24 cellular contexts compared by ENCODE assay signal in genomic region chr1:63793741-63794240, GRCh38. TPM values are rescaled to one million over a fixed set of nuclear protein-coding genes. Genes with fewer than 3 reads are reported as not detected.
DNase-seq lines count a peak whose midpoint lies in the region; ATAC-seq and TF ChIP-seq lines count a peak whose summit lies in the region.
"Had no signal": no experiment of that assay in that cellular context is flagged by ENCODE, and none has a peak within 500 bp of the region (broad histone marks: within the 10 kb centered on the region; RNA-seq: fewer than 3 reads in every experiment).

No MANE protein-coding gene starts in this region.

- no peak overlapping the region for H3K4me3 ChIP-seq in HUES48 (ENCODE audit: low read depth, low read length)
- no peak overlapping the region for H3K4me3 ChIP-seq in WERI-Rb-1 (ENCODE audit: low read depth, low read length)
- no peak overlapping the region for H3K4me3 ChIP-seq in iPS-20b (ENCODE audit: low read length)
- H3K4me3 ChIP-seq: BLaER1, HAP-1, PC-9, SJSA1 had no signal

- H3K9ac ChIP-seq in HUES48 (ENCODE audit: low read depth, low read length) (no peak overlapping the region), iPS-20b (ENCODE audit: low read depth, low read length) (0 out of 2 replicates have a peak overlapping the region, but pooled peaks have one; percentile 29)
- H3K9ac ChIP-seq: BLaER1 had no signal

- peak; percentile 59 for DNase-seq in WERI-Rb-1
- no peak for DNase-seq in progenitor cell of endocrine pancreas (ENCODE audit: low spot score, unreplicated experiment)
- no peak for DNase-seq in natural killer cell treated with Interleukin-12 subunit alpha and Interleukin-12 subunit beta and Interleukin-15 and Interleukin-18, amount 100 ng/mL, for 72 hours (ENCODE audit: low spot score)
- no peak for DNase-seq in KBM-7
- DNase-seq: CD4-positive, CD25-positive, alpha-beta regulatory T cell; HFFc6; Karpas-422; NCI-H1092; NCI-H1417 treated with DMSO at 0.1 percent for 48 hours; NCI-H1694 treated with DMSO at 0.1 percent for 48 hours; NCI-H2171 treated with DMSO at 0.1 percent for 48 hours; NCI-H345; NCI-H774; PC-9; Right ventricle myocardium superior; RPMI8226 had no signal

- peaks cover 97% of the 10 kb centered on the region for H3K4me1 ChIP-seq in HUES48 (ENCODE audit: control insufficient read depth, insufficient read depth, low read length)
- peaks cover 85% of the 10 kb centered on the region for H3K4me1 ChIP-seq in iPS-20b (ENCODE audit: insufficient read depth, low read length)
- H3K4me1 ChIP-seq: HAP-1 had no signal

- peak overlapping the region; percentile 88 for H3K27ac Mint-ChIP-seq in progenitor cell of endocrine pancreas
- no peak overlapping the region for H3K27ac Mint-ChIP-seq in natural killer cell treated with Interleukin-12 subunit alpha and Interleukin-12 subunit beta and Interleukin-15 and Interleukin-18, amount 100 ng/mL, for 72 hours
- H3K27ac Mint-ChIP-seq: CD4-positive, CD25-positive, alpha-beta regulatory T cell; HFFc6 had no signal

- ATAC-seq in HG02840 (IDR thresholded peaks at IDR 0.05; ENCODE audit: low FRiP score, unreplicated experiment), result no peak
- ATAC-seq in natural killer cell treated with Interleukin-12 subunit alpha and Interleukin-12 subunit beta and Interleukin-15 and Interleukin-18, amount 100 ng/mL, for 72 hours, result no peak
- ATAC-seq in GM21619 (IDR thresholded peaks at IDR 0.05; ENCODE audit: unreplicated experiment), result no peak

- H3K36me3 Mint-ChIP-seq in progenitor cell of endocrine pancreas (ENCODE audit: insufficient read depth), result peaks cover 8% of the 10 kb centered on the region
- no peaks in the 10 kb centered on the region for H3K36me3 Mint-ChIP-seq in natural killer cell treated with Interleukin-12 subunit alpha and Interleukin-12 subunit beta and Interleukin-15 and Interleukin-18, amount 100 ng/mL, for 72 hours
- H3K36me3 Mint-ChIP-seq: CD4-positive, CD25-positive, alpha-beta regulatory T cell had no signal

- H3K27me3 Mint-ChIP-seq in progenitor cell of endocrine pancreas, result no peaks in the 10 kb centered on the region
- peaks cover 21 to 33% of the 10 kb centered on the region in 2 donors for H3K27me3 Mint-ChIP-seq in natural killer cell treated with Interleukin-12 subunit alpha and Interleukin-12 subunit beta and Interleukin-15 and Interleukin-18, amount 100 ng/mL, for 72 hours

- H3K4me3 Mint-ChIP-seq in progenitor cell of endocrine pancreas (ENCODE audit: low read depth), result no peak overlapping the region
- no peak overlapping the region for H3K4me3 Mint-ChIP-seq in natural killer cell treated with Interleukin-12 subunit alpha and Interleukin-12 subunit beta and Interleukin-15 and Interleukin-18, amount 100 ng/mL, for 72 hours
- H3K4me3 Mint-ChIP-seq: CD4-positive, CD25-positive, alpha-beta regulatory T cell; HFFc6 had no signal

- H3K9me3 ChIP-seq in HUES48 (ENCODE audit: control insufficient read depth, insufficient read depth, low read length), result no peaks in the 10 kb centered on the region
- no peaks in the 10 kb centered on the region for H3K9me3 ChIP-seq in WERI-Rb-1 (ENCODE audit: severe bottlenecking)
- no peaks in the 10 kb centered on the region for H3K9me3 ChIP-seq in iPS-20b (ENCODE audit: insufficient read depth, low read depth, low read length)
- H3K9me3 ChIP-seq: BLaER1, HAP-1, SJSA1 had no signal

- peaks cover 3% of the 10 kb centered on the region; the same call in 1 of the 2 replicates for H3K36me3 ChIP-seq in HUES48 (ENCODE audit: control insufficient read depth, insufficient read depth, low read length)
- no peaks in the 10 kb centered on the region for H3K36me3 ChIP-seq in WERI-Rb-1
- peaks cover 13% of the 10 kb centered on the region; the same call in 1 of the 2 replicates for H3K36me3 ChIP-seq in iPS-20b (ENCODE audit: insufficient read depth, low read depth, low read length)
- H3K36me3 ChIP-seq: BLaER1, HAP-1 had no signal

- H3K9me3 Mint-ChIP-seq in progenitor cell of endocrine pancreas (ENCODE audit: low read depth), result no peaks in the 10 kb centered on the region
- H3K9me3 Mint-ChIP-seq in natural killer cell treated with Interleukin-12 subunit alpha and Interleukin-12 subunit beta and Interleukin-15 and Interleukin-18, amount 100 ng/mL, for 72 hours, result no peaks in the 10 kb centered on the region
- H3K9me3 Mint-ChIP-seq: HFFc6 had no signal

- H3K27ac ChIP-seq in HUES48 (ENCODE audit: low read depth, low read length) (peak overlapping the region; percentile 86), WERI-Rb-1 (peak overlapping the region; percentile 19; the same call in 1 of the 2 replicates), iPS-20b (ENCODE audit: low read length) (no peak overlapping the region)
- H3K27ac ChIP-seq: BLaER1, PC-9, SJSA1 had no signal

- peaks cover 57% of the 10 kb centered on the region for H3K4me1 Mint-ChIP-seq in progenitor cell of endocrine pancreas (ENCODE audit: low read depth)
- H3K4me1 Mint-ChIP-seq in natural killer cell treated with Interleukin-12 subunit alpha and Interleukin-12 subunit beta and Interleukin-15 and Interleukin-18, amount 100 ng/mL, for 72 hours (ENCODE audit: low read depth in 2 of 2), result no peaks in the 10 kb centered on the region
- H3K4me1 Mint-ChIP-seq: CD4-positive, CD25-positive, alpha-beta regulatory T cell had no signal

- H3K27me3 ChIP-seq in HUES48 (ENCODE audit: control insufficient read depth, insufficient read depth, low read length) (no peaks in the 10 kb centered on the region), WERI-Rb-1 (ENCODE audit: insufficient read depth, low read depth, severe bottlenecking) (no peaks in the 10 kb centered on the region), iPS-20b (ENCODE audit: insufficient read depth, low read length) (no peaks in the 10 kb centered on the region)
- H3K27me3 ChIP-seq: BLaER1, SJSA1 had no signal

- no peak for TF ChIP-seq CTCF in WERI-Rb-1 (IDR thresholded peaks at IDR 0.05; ENCODE audit: low read depth, low read length)
- TF ChIP-seq CTCF in progenitor cell of endocrine pancreas (IDR thresholded peaks at IDR 0.05; ENCODE audit: unreplicated experiment), result no peak

- in situ Hi-C loops in KBM-7 (cut with MboI; ENCODE audit: low pct_unique_long_range_greater_than_20kb, low sequenced_read_pairs), result no loop called here

RNA-seq across cellular contexts. Expression of gene ROR1, which starts 20.0 kb away (rescaled TPM):
- total RNA-seq in progenitor cell of endocrine pancreas, result 61.3 and 63.8 TPM in 2 replicates
- under 1 TPM in 1 of 2 donors, not detected in 1; 0.38 TPM for total RNA-seq in natural killer cell treated with Interleukin-12 subunit alpha and Interleukin-12 subunit beta and Interleukin-15 and Interleukin-18, amount 100 ng/mL, for 72 hours
- total RNA-seq: CD4-positive, CD25-positive, alpha-beta regulatory T cell; G401 had no signal

Comparison
In these comparisons a context has a peak if more than half of its experiments do, and no peak if none do; other contexts are left out.
1. RNA of gene ROR1, which starts 20.0 kb away (total RNA-seq): 61.3 to 63.8 TPM in progenitor cell of endocrine pancreas; 0.38 TPM in natural killer cell treated with Interleukin-12 subunit alpha and Interleukin-12 subunit beta and Interleukin-15 and Interleukin-18, amount 100 ng/mL, for 72 hours; every median in the first group is over 10 times any median in the second.